25 cellular contexts compared by ENCODE assay signal in genomic region chr4:7632971-7633370, GRCh38.
"Had no signal": no experiment of that assay in that cellular context is flagged by ENCODE, and none has a peak within 500 bp of the region (broad histone marks: within the 10 kb centered on the region; RNA-seq: fewer than 3 reads in every experiment).

No MANE protein-coding gene starts in this region.

- ATAC-seq: activated T-cell treated with anti-CD3 and anti-CD28 coated beads, Interleukin-2, amount 50 U/mL, for 4 hours; K562; Panc1 had no signal

- H3K36me3 Mint-ChIP-seq: activated CD4-positive, alpha-beta memory T cell treated with anti-CD3 and anti-CD28 coated beads for 36 hours; activated naive CD8-positive, alpha-beta T cell had no signal

- H3K9me3 Mint-ChIP-seq: activated CD4-positive, alpha-beta T cell treated with anti-CD3 and anti-CD28 coated beads, Interleukin-2, amount 10 ng/mL, durations not matched to agents 7 days and 5 days; activated T-cell treated with anti-CD3 and anti-CD28 coated beads, Interleukin-2, amount 50 U/mL, for 4 hours had no signal

- H3K27ac ChIP-seq: brain microvascular endothelial cell, RWPE1, VCaP had no signal

- H3K36me3 ChIP-seq: brain microvascular endothelial cell had no signal

- H3K27me3 ChIP-seq: brain microvascular endothelial cell had no signal

- H3K4me3 ChIP-seq: K562 had no signal

- H3K4me3 Mint-ChIP-seq: activated CD4-positive, alpha-beta memory T cell treated with anti-CD3 and anti-CD28 coated beads for 36 hours; activated CD4-positive, alpha-beta T cell treated with anti-CD3 and anti-CD28 coated beads, Interleukin-2, amount 10 ng/mL, durations not matched to agents 7 days and 5 days; activated naive CD8-positive, alpha-beta T cell; activated T-cell treated with anti-CD3 and anti-CD28 coated beads, Interleukin-2, amount 50 U/mL, for 4 hours had no signal

- H3K27ac Mint-ChIP-seq: activated CD4-positive, alpha-beta memory T cell treated with anti-CD3 and anti-CD28 coated beads for 36 hours; activated CD4-positive, alpha-beta T cell treated with anti-CD3 and anti-CD28 coated beads, Interleukin-2, amount 10 ng/mL, durations not matched to agents 7 days and 5 days; activated naive CD8-positive, alpha-beta T cell had no signal

- H3K4me1 Mint-ChIP-seq: activated CD4-positive, alpha-beta T cell treated with anti-CD3 and anti-CD28 coated beads, Interleukin-2, amount 10 ng/mL, durations not matched to agents 7 days and 5 days had no signal

- DNase-seq: activated CD4-positive, alpha-beta memory T cell treated with anti-CD3 and anti-CD28 coated beads for 36 hours; activated CD4-positive, alpha-beta T cell treated with anti-CD3 and anti-CD28 coated beads, Interleukin-2, amount 10 ng/mL, durations not matched to agents 7 days and 5 days; activated CD4-positive, CD25-positive, alpha-beta regulatory T cell; activated CD8-positive, alpha-beta memory T cell treated with anti-CD3 and anti-CD28 coated beads for 24 hours; activated effector memory CD4-positive, alpha-beta T cell treated with anti-CD3 and anti-CD28 coated beads, Interleukin-2, amount 50 U/mL, for 16 hours; activated naive CD4-positive, alpha-beta T cell treated with Interleukin-2 at 50 U/mL for 16 hours; activated T-cell treated with anti-CD3 and anti-CD28 coated beads, Interleukin-2, amount 50 U/mL, for 4 hours; brain microvascular endothelial cell; Karpas-422; MM.1S; NCI-H1105; NCI-H1436; NCI-H2029 treated with DMSO at 0.1 percent for 48 hours; NCI-H345; NCI-H510A; NCI-H526 treated with DMSO at 0.1 percent for 48 hours; NK-92 treated with Interleukin-12 subunit alpha and Interleukin-12 subunit beta, amount 100 ng/mL, for 24 hours; OCI-M1; SHP77 treated with DMSO at 0.1 percent for 48 hours; T-helper 1 cell had no signal
